In the genomic region with DNA sequence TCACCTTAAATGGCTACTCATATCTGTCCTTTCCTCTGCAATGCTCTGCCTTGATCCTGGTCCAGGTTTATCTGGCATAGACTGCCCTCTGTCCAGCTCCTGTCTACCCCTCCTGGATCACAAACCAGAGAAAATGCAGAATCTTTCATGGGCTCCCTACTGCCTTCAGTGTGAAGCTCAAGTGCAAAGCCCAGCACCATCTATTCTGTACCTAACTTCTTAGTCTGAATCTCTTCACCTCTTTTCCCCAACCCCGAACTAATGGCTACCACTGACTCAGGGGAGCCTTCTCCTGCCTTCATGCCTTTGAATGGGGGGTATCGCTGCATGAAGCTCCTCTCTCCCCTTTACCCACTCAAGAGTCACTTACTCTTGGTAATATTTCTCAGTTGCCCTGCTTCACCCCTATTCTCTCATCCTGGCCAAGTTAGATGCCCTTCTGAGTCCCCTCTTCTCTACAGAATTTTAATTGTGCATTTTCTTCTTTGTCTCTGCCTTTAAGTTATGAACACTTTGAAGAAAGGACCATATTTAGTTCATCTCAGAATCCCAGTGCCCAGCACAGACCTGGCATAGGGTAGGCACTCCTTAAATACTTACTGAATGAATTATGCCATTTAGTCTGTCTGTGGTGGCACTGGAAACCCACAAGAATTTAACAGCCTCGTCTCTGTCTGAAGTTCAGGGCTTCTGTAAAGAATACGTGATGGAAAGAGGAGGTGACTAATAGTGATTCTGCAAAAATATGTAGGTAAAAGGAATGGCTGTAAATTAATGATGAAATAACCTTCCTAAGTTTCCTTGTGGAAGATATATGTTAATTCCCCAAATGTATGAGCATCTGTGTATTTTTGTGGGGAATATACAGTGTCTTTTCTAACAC, we compare ENCODE assay signal across 9 cellular contexts.
DNase-seq lines count a peak whose midpoint lies in the region.
"Had no signal": no experiment of that assay in that cellular context is flagged by ENCODE, and none has a peak within 500 bp of the region (broad histone marks: within the 10 kb centered on the region; RNA-seq: fewer than 3 reads in every experiment).

No MANE protein-coding gene starts in this region.

- peak overlapping the region; percentile 0 for H3K4me3 Mint-ChIP-seq in activated CD4-positive, alpha-beta T cell treated with anti-CD3 and anti-CD28 coated beads, Interleukin-2, amount 10 ng/mL, durations not matched to agents 24 days and 14 days

- H3K36me3 Mint-ChIP-seq in activated CD4-positive, alpha-beta T cell treated with anti-CD3 and anti-CD28 coated beads, Interleukin-2, amount 10 ng/mL, durations not matched to agents 24 days and 14 days (ENCODE audit: low read depth), result peaks cover 7% of the 10 kb centered on the region

- peak; percentile 61 for DNase-seq in AG08395 (ENCODE audit: low spot score)
- peak; percentile 91 for DNase-seq in HS-27A (ENCODE audit: low read depth)
- DNase-seq in activated CD4-positive, alpha-beta T cell treated with anti-CD3 and anti-CD28 coated beads, Interleukin-2, amount 10 ng/mL, durations not matched to agents 24 days and 14 days, result no peak
- peak; percentile 94 for DNase-seq in glomerular visceral epithelial cell (ENCODE audit: extremely low spot score)
- DNase-seq in AML-193 (lab: John Stamatoyannopoulos, UW), result no peak
- no peak for DNase-seq in NCI-H1105 treated with DMSO at 0.1 percent for 48 hours (lab: John Stamatoyannopoulos, UW)
- DNase-seq in mucosa of gallbladder (ENCODE audit: low spot score), result no peak
- DNase-seq in H7, result no peak
- DNase-seq: SIG-M5 had no signal

- no peak overlapping the region for H3K4me3 ChIP-seq in H7 (ENCODE audit: insufficient read depth, low read depth, low read length)

- H3K4me1 Mint-ChIP-seq in activated CD4-positive, alpha-beta T cell treated with anti-CD3 and anti-CD28 coated beads, Interleukin-2, amount 10 ng/mL, durations not matched to agents 24 days and 14 days, result peaks cover 66% of the 10 kb centered on the region

- peaks cover 5% of the 10 kb centered on the region for H3K9me3 Mint-ChIP-seq in activated CD4-positive, alpha-beta T cell treated with anti-CD3 and anti-CD28 coated beads, Interleukin-2, amount 10 ng/mL, durations not matched to agents 24 days and 14 days

- H3K27me3 Mint-ChIP-seq in activated CD4-positive, alpha-beta T cell treated with anti-CD3 and anti-CD28 coated beads, Interleukin-2, amount 10 ng/mL, durations not matched to agents 24 days and 14 days, result no peaks in the 10 kb centered on the region

- H3K27ac Mint-ChIP-seq in activated CD4-positive, alpha-beta T cell treated with anti-CD3 and anti-CD28 coated beads, Interleukin-2, amount 10 ng/mL, durations not matched to agents 24 days and 14 days, result peak overlapping the region; percentile 2

- intact Hi-C loops in activated CD4-positive, alpha-beta T cell treated with anti-CD3 and anti-CD28 coated beads, Interleukin-2, amount 10 ng/mL, durations not matched to agents 24 days and 14 days (cut with micrococcal nuclease), result loop anchor here (2.0 to 5.0 kb wide), 2 partner anchors 36 to 86 kb away; no protein-coding TSS in a partner anchor

- no peaks in the 10 kb centered on the region for H3K36me3 ChIP-seq in H7 (replicated peaks; ENCODE audit: control insufficient read depth, insufficient read depth, low read length)

- no peaks in the 10 kb centered on the region for H3K27me3 ChIP-seq in H7 (ENCODE audit: control insufficient read depth, insufficient read depth, low read length)

Comparison
In these comparisons a context has a peak if more than half of its experiments do, and no peak if none do; other contexts are left out.
1. DNase-seq: peak in AG08395 (single experiment), HS-27A (single experiment) and glomerular visceral epithelial cell (single experiment); none in activated CD4-positive, alpha-beta T cell treated with anti-CD3 and anti-CD28 coated beads, Interleukin-2, amount 10 ng/mL, durations not matched to agents 24 days and 14 days (single experiment), AML-193 (0 of 2), NCI-H1105 treated with DMSO at 0.1 percent for 48 hours (single experiment), mucosa of gallbladder (single experiment) and H7 (single experiment).